ENCODE assay signal across 1 cellular context in the genomic region with DNA sequence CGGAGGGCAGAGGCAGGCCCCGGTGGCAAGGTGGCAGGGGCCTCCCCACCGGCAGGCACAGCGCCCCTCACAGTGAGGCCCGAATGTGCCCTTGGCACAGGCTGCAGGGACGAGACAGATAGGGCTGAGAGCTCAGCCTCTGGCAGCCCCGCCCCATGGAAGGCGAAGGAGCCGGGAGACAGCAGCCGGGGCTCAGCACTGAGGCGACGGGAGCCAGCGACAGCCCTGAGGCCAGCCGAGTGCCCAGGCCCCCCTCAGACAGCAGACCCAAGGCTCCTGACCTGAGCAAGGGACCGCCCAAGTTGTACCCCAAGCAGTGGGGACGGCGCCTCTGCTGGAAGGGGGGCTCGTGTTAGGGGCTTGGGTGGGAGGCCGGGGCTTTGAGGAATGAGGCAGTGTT.
TF ChIP-seq lines count a peak whose summit lies in the region.

No MANE protein-coding gene starts in this region.

TF ChIP-seq in K562, 482 proteins besides CTCF, POLR2A, EP300 and RAD21:
- TF ChIP-seq KDM4B (IDR thresholded peaks at IDR 0.05; ENCODE audit: borderline replicate concordance in 2 of 2, low read depth in 1 of 2) (no peak), POLR2G (IDR thresholded peaks at IDR 0.05; ENCODE audit: low read depth, low read length) (0 out of 2 replicates have a peak, but pooled peaks have one; percentile 2)
